11 cellular contexts compared by ENCODE assay signal in genomic region chr9:92180669-92181181, GRCh38.
DNase-seq lines count a peak whose midpoint lies in the region; ATAC-seq, FAIRE-seq and TF ChIP-seq lines count a peak whose summit lies in the region.
"Had no signal": no experiment of that assay in that cellular context is flagged by ENCODE, and none has a peak within 500 bp of the region (broad histone marks: within the 10 kb centered on the region; RNA-seq: fewer than 3 reads in every experiment).

No MANE protein-coding gene starts in this region.

- no peaks in the 10 kb centered on the region for H3K36me3 ChIP-seq in GM12878 (ENCODE audit: control insufficient read depth in 2 of 2, insufficient read depth in 2 of 2, low read length in 1 of 2)
- H3K36me3 ChIP-seq: lower lobe of right lung had no signal

- no peak overlapping the region for H3K27ac ChIP-seq in GM12878 (ENCODE audit: control insufficient read depth, insufficient read depth)
- H3K27ac ChIP-seq: lower lobe of right lung had no signal

- RAD21 ChIA-PET in GM12878 (lab: Charles Lee; ENCODE audit: unreplicated experiment) = interaction anchor here (0.9 kb wide), 1 partner anchor 40 kb away, joined by 4 read pairs; no protein-coding TSS in a partner anchor

- peaks cover 8% of the 10 kb centered on the region for H3K27me3 Mint-ChIP-seq in activated CD4-positive, alpha-beta T cell treated with anti-CD3 and anti-CD28 coated beads, Interleukin-2, amount 10 ng/mL, durations not matched to agents 24 days and 14 days

- no peaks in the 10 kb centered on the region for H3K4me1 Mint-ChIP-seq in activated CD4-positive, alpha-beta T cell treated with anti-CD3 and anti-CD28 coated beads, Interleukin-2, amount 10 ng/mL, durations not matched to agents 24 days and 14 days

- H3K27me3 ChIP-seq in GM12878 (replicated peaks in 1 of 2; ENCODE audit: control insufficient read depth in 2 of 2, insufficient read depth in 2 of 2, low read length in 1 of 2) = no peaks in the 10 kb centered on the region

- SMC1A ChIA-PET in GM12878 (lab: Charles Lee; ENCODE audit: uncharacterized antibody, unreplicated experiment) = no interaction called here

- no peaks in the 10 kb centered on the region for H3K79me2 ChIP-seq in GM12878 (ENCODE audit: control insufficient read depth, insufficient read depth, low read length)

- H4K20me1 ChIP-seq in GM12878 (ENCODE audit: control insufficient read depth, insufficient read depth) = no peaks in the 10 kb centered on the region

- FAIRE-seq in GM12878 (lab: Jason Lieb, UNC) = no peak

- POLR2A ChIA-PET in GM12878 (lab: Charles Lee) = no interaction called here

- no peak for TF ChIP-seq RAD21 in GM12878 (IDR thresholded peaks at IDR 0.05; ENCODE audit: insufficient read depth, low read depth, low read length)

- no peak for TF ChIP-seq POLR2A in GM12878 (IDR thresholded peaks at IDR 0.05; ENCODE audit: low read depth, low read length)

- peaks cover 5% of the 10 kb centered on the region for H3K9me3 Mint-ChIP-seq in activated CD4-positive, alpha-beta T cell treated with anti-CD3 and anti-CD28 coated beads, Interleukin-2, amount 10 ng/mL, durations not matched to agents 24 days and 14 days

- intact Hi-C loops in GM12878 (cut with micrococcal nuclease; ENCODE audit: unreplicated experiment) = no loop called here
- intact Hi-C loops in activated CD4-positive, alpha-beta T cell treated with anti-CD3 and anti-CD28 coated beads, Interleukin-2, amount 10 ng/mL, durations not matched to agents 24 days and 14 days (cut with micrococcal nuclease) = no loop called here

- CTCF ChIA-PET in GM12878 (lab: Yijun Ruan, JAX) = interaction anchor here (2.1 kb wide), 1 partner anchor 41 kb away, joined by 11 read pairs; no protein-coding TSS in a partner anchor

- ATAC-seq in GM12878 = peak; percentile 26; the same call in 2 of the 3 replicates
- ATAC-seq in GM18861 (IDR thresholded peaks at IDR 0.05; ENCODE audit: unreplicated experiment) = no peak
- no peak for ATAC-seq in GM18907 (IDR thresholded peaks at IDR 0.05; ENCODE audit: unreplicated experiment)
- ATAC-seq: activated CD4-positive, CD25-positive, alpha-beta regulatory T cell treated with anti-CD3 and anti-CD28 coated beads, Interleukin-2, amount 50 U/mL, for 24 hours had no signal

- H2AFZ ChIP-seq in GM12878 (ENCODE audit: control insufficient read depth, low read depth, low read length) = peak overlapping the region; percentile 9; the same call in 1 of the 2 replicates

- TF ChIP-seq EP300 in GM12878 (IDR thresholded peaks at IDR 0.05; ENCODE audit: borderline replicate concordance in 1 of 2, control insufficient read depth in 1 of 2, low read depth in 2 of 2, low read length in 2 of 2) = no peak

- in situ Hi-C loops in GM12878 (cut with MboI) = no loop called here

- no peak overlapping the region for H3K4me3 Mint-ChIP-seq in activated CD4-positive, alpha-beta T cell treated with anti-CD3 and anti-CD28 coated beads, Interleukin-2, amount 10 ng/mL, durations not matched to agents 24 days and 14 days

- H3K9ac ChIP-seq in GM12878 (ENCODE audit: control insufficient read depth, insufficient read depth, low read length) = no peak overlapping the region

- no peak overlapping the region for H3K4me3 ChIP-seq in GM12878
- H3K4me3 ChIP-seq: lower lobe of right lung had no signal

- peaks cover 1% of the 10 kb centered on the region; the same call in 2 of the 3 replicates for H3K9me3 ChIP-seq in GM12878 (replicated peaks; ENCODE audit: control insufficient read depth, insufficient read depth, low read length)
- H3K9me3 ChIP-seq: lower lobe of right lung had no signal

- no peaks in the 10 kb centered on the region for H3K36me3 Mint-ChIP-seq in activated CD4-positive, alpha-beta T cell treated with anti-CD3 and anti-CD28 coated beads, Interleukin-2, amount 10 ng/mL, durations not matched to agents 24 days and 14 days (ENCODE audit: low read depth)

- 17% methylated on average over 7 of the region's 7 CpGs for WGBS in GM12878 (ENCODE audit: insufficient coverage, insufficient replicate concordance, low lambda C conversion rate, missing lambda C conversion rate)

- BruUV-seq in GM12878 (replicated peaks; lab: Mats Ljungman, UMichigan) = no TSS peak

- DNase-seq in COLO668 (lab: John Stamatoyannopoulos, UW; ENCODE audit: unreplicated experiment) = peak; percentile 18
- DNase-seq in HT1080 (ENCODE audit: low read depth) = peak; percentile 78
- no peak for DNase-seq in GM12878 (ENCODE audit: low read depth, low spot score)
- peak; percentile 47 for DNase-seq in kidney tubule cell (ENCODE audit: low spot score)
- no peak for DNase-seq in activated effector memory CD4-positive, alpha-beta T cell treated with Interleukin-2 at 50 U/mL for 16 hours
- no peak for DNase-seq in activated CD4-positive, alpha-beta T cell treated with anti-CD3 and anti-CD28 coated beads, Interleukin-2, amount 10 ng/mL, durations not matched to agents 24 days and 14 days
- DNase-seq: lower lobe of right lung, NCI-H1436 had no signal

- H3K4me1 ChIP-seq in GM12878 (ENCODE audit: control insufficient read depth, insufficient read depth, low read length) = peaks cover 14% of the 10 kb centered on the region

- 0 out of 2 replicates have a peak overlapping the region, but pooled peaks have one; percentile 7 for H3K4me2 ChIP-seq in GM12878 (ENCODE audit: control insufficient read depth, insufficient read depth)

- no peak overlapping the region for H3K27ac Mint-ChIP-seq in activated CD4-positive, alpha-beta T cell treated with anti-CD3 and anti-CD28 coated beads, Interleukin-2, amount 10 ng/mL, durations not matched to agents 24 days and 14 days

- no peak for TF ChIP-seq CTCF in GM12878 (IDR thresholded peaks at IDR 0.05 in 2 of 3, conservative IDR thresholded peaks at IDR 0.05 in 1 of 3; ENCODE audit: control insufficient read depth in 2 of 3, extremely low read depth in 1 of 3, insufficient read depth in 1 of 3, low read depth in 3 of 3, low read length in 3 of 3)

TF ChIP-seq in GM12878, 131 proteins besides CTCF, POLR2A, EP300 and RAD21:
- no peak for TF ChIP-seq BMI1 (IDR thresholded peaks at IDR 0.05; ENCODE audit: borderline replicate concordance)
- no peak for TF ChIP-seq CEBPB (IDR thresholded peaks at IDR 0.05; ENCODE audit: borderline replicate concordance in 1 of 2, low read depth in 2 of 2, low read length in 2 of 2)
- peak; percentile 21; the same call in 1 of the 2 replicates for TF ChIP-seq SPI1 (IDR thresholded peaks at IDR 0.05; ENCODE audit: borderline replicate concordance, insufficient read depth, low read depth, low read length)
- 0 out of 2 replicates have a peak, but pooled peaks have one; percentile 37 for TF ChIP-seq TCF3 (IDR thresholded peaks at IDR 0.05; ENCODE audit: borderline replicate concordance, insufficient read depth, low read depth, low read length)
- no peak for TF ChIP-seq DPF2 (IDR thresholded peaks at IDR 0.05)
TF ChIP-seq in GM12878: peak in this region for 2.

Comparison
In these comparisons a context has a peak if more than half of its experiments do, and no peak if none do; other contexts are left out.
1. DNase-seq: peak in COLO668 (single experiment), HT1080 (single experiment) and kidney tubule cell (single experiment); none in GM12878 (single experiment), activated effector memory CD4-positive, alpha-beta T cell treated with Interleukin-2 at 50 U/mL for 16 hours (single experiment) and activated CD4-positive, alpha-beta T cell treated with anti-CD3 and anti-CD28 coated beads, Interleukin-2, amount 10 ng/mL, durations not matched to agents 24 days and 14 days (single experiment).